In genomic region chr19:30556230-30556711, GRCh38 we compare ENCODE assay signal across 20 cellular contexts.
DNase-seq lines count a peak whose midpoint lies in the region; TF ChIP-seq lines count a peak whose summit lies in the region.
"Had no signal": no experiment of that assay in that cellular context is flagged by ENCODE, and none has a peak within 500 bp of the region (broad histone marks: within the 10 kb centered on the region; RNA-seq: fewer than 3 reads in every experiment).

No MANE protein-coding gene starts in this region.

- no peak overlapping the region for H3K4me2 ChIP-seq in SK-N-SH

- no peaks in the 10 kb centered on the region for H3K9me3 ChIP-seq in HEK293 (ENCODE audit: control insufficient read depth, insufficient read depth, low read depth, low read length)
- no peaks in the 10 kb centered on the region for H3K9me3 ChIP-seq in SK-N-SH
- H3K9me3 ChIP-seq: body of pancreas, vagina had no signal

- H3K27ac ChIP-seq in HEK293 (ENCODE audit: extremely low read depth, low read depth, low read length): no peak overlapping the region
- no peak overlapping the region; a peak in 1 of 4 replicates for H3K27ac ChIP-seq in SK-N-SH (ENCODE audit: low read depth in 2 of 2, low read length in 1 of 2)
- H3K27ac ChIP-seq: body of pancreas, HL-60, vagina had no signal

- H3K79me2 ChIP-seq in SK-N-SH (ENCODE audit: insufficient read depth): no peaks in the 10 kb centered on the region

- 33% methylated on average over 6 of the region's 6 CpGs for WGBS in SK-N-SH (ENCODE audit: low lambda C conversion rate)

- H3K4me3 ChIP-seq in HEK293 (ENCODE audit: low read depth, low read length) (no peak overlapping the region), SK-N-SH (ENCODE audit: low read depth in 2 of 2, low read length in 1 of 2) (no peak overlapping the region)
- H3K4me3 ChIP-seq: body of pancreas, vagina had no signal

- DNase-seq in NCI-H774 (lab: John Stamatoyannopoulos, UW) (peak; percentile 9), glutamatergic neuron (peak; percentile 38), progenitor cell of endocrine pancreas (ENCODE audit: low spot score, unreplicated experiment) (no peak), NCI-H226 (no peak), DMS79 treated with DMSO at 0.1 percent for 48 hours (lab: John Stamatoyannopoulos, UW) (no peak), SK-N-SH (no peak)
- DNase-seq: activated CD8-positive, alpha-beta memory T cell treated with anti-CD3 and anti-CD28 coated beads, Interleukin-2, amount 50 U/mL, for 4 hours; activated naive CD4-positive, alpha-beta T cell; body of pancreas; effector CD8-positive, alpha-beta T cell; EL; HFFc6; Karpas-422; NCI-H1694; small intestine; stimulated activated naive CD4-positive, alpha-beta T cell; T-helper 17 cell had no signal

- no peaks in the 10 kb centered on the region for H3F3A ChIP-seq in SK-N-SH (replicated peaks; ENCODE audit: insufficient read depth)

- H3K4me1 Mint-ChIP-seq in glutamatergic neuron (ENCODE audit: low read depth, unreplicated experiment) (peaks cover 15% of the 10 kb centered on the region), progenitor cell of endocrine pancreas (ENCODE audit: low read depth) (peaks cover 10% of the 10 kb centered on the region)
- H3K4me1 Mint-ChIP-seq: T-helper 17 cell had no signal

- no peak for TF ChIP-seq EP300 in SK-N-SH (IDR thresholded peaks at IDR 0.05; ENCODE audit: borderline replicate concordance in 1 of 2, low read depth in 1 of 2, low read length in 1 of 2)

- TF ChIP-seq CTCF in HEK293 (tag by site-specific recombination; IDR thresholded peaks at IDR 0.05): no peak
- no peak for TF ChIP-seq CTCF in glutamatergic neuron (IDR thresholded peaks at IDR 0.05; ENCODE audit: partially characterized antibody, unreplicated experiment)
- TF ChIP-seq CTCF in progenitor cell of endocrine pancreas (IDR thresholded peaks at IDR 0.05; ENCODE audit: unreplicated experiment): peak; percentile 28
- TF ChIP-seq CTCF in SK-N-SH (IDR thresholded peaks at IDR 0.05): no peak

- no peak overlapping the region for H2AFZ ChIP-seq in SK-N-SH (ENCODE audit: low read depth)

- POLR2A ChIA-PET in HEK293 (lab: Yijun Ruan, JAX): no interaction called here
- POLR2A ChIA-PET in SK-N-SH (lab: Yijun Ruan, JAX): interaction anchor here (0.6 kb wide), 1 partner anchor 86 kb away, joined by 4 read pairs; no protein-coding TSS in a partner anchor

- H3K27ac Mint-ChIP-seq in glutamatergic neuron (ENCODE audit: unreplicated experiment) (no peak overlapping the region), progenitor cell of endocrine pancreas (no peak overlapping the region)
- H3K27ac Mint-ChIP-seq: HFFc6, T-helper 17 cell had no signal

- H3K4me3 Mint-ChIP-seq in glutamatergic neuron (ENCODE audit: unreplicated experiment): no peak overlapping the region
- H3K4me3 Mint-ChIP-seq in progenitor cell of endocrine pancreas (ENCODE audit: low read depth): no peak overlapping the region
- H3K4me3 Mint-ChIP-seq: HFFc6, T-helper 17 cell had no signal

- H3K9ac ChIP-seq in SK-N-SH: no peak overlapping the region

- no peaks in the 10 kb centered on the region for H3K27me3 ChIP-seq in SK-N-SH (ENCODE audit: insufficient read depth)
- H3K27me3 ChIP-seq: body of pancreas, vagina had no signal

- H3K27me3 Mint-ChIP-seq in glutamatergic neuron (ENCODE audit: unreplicated experiment) (peaks cover 1% of the 10 kb centered on the region), progenitor cell of endocrine pancreas (peaks cover 43% of the 10 kb centered on the region)

- CTCF ChIA-PET in HEK293 (lab: Yijun Ruan, JAX): interaction anchor here (0.6 to 2.0 kb wide), 4 partner anchors 9 to 346 kb away, joined by 3 to 5 read pairs (median 4); no protein-coding TSS in a partner anchor
- CTCF ChIA-PET in SK-N-SH (lab: Yijun Ruan, JAX): interaction anchor here (1.1 to 1.3 kb wide), 2 partner anchors 9 to 46 kb away, joined by 3 to 5 read pairs; no protein-coding TSS in a partner anchor

- TF ChIP-seq RAD21 in SK-N-SH (IDR thresholded peaks at IDR 0.05; ENCODE audit: low read length): no peak

- H3K9me2 ChIP-seq in SK-N-SH: no peaks in the 10 kb centered on the region

- H3K36me3 ChIP-seq in HEK293 (ENCODE audit: control insufficient read depth in 2 of 2, insufficient read depth in 1 of 2, low read length in 2 of 2) (no peaks in the 10 kb centered on the region), SK-N-SH (replicated peaks in 1 of 2; ENCODE audit: control insufficient read depth in 1 of 2, insufficient read depth in 2 of 2, low read length in 1 of 2) (no peaks in the 10 kb centered on the region)
- H3K36me3 ChIP-seq: vagina had no signal

- no peaks in the 10 kb centered on the region for H4K20me1 ChIP-seq in SK-N-SH (ENCODE audit: insufficient read depth)

- H3K9me3 Mint-ChIP-seq in glutamatergic neuron (ENCODE audit: unreplicated experiment): no peaks in the 10 kb centered on the region
- no peaks in the 10 kb centered on the region for H3K9me3 Mint-ChIP-seq in progenitor cell of endocrine pancreas (ENCODE audit: low read depth)

- no peaks in the 10 kb centered on the region for H3K36me3 Mint-ChIP-seq in glutamatergic neuron (ENCODE audit: unreplicated experiment)
- H3K36me3 Mint-ChIP-seq in progenitor cell of endocrine pancreas (ENCODE audit: insufficient read depth): no peaks in the 10 kb centered on the region

- H3K4me1 ChIP-seq in HEK293 (ENCODE audit: control insufficient read depth, insufficient read depth, low read length) (peaks cover 8% of the 10 kb centered on the region), SK-N-SH (ENCODE audit: control insufficient read depth in 1 of 2, insufficient read depth in 2 of 2, low read depth in 1 of 2, low read length in 1 of 2) (peaks cover 0 to 23% of the 10 kb centered on the region in 2 experiments; a peak in 1 of 4 replicates)
- H3K4me1 ChIP-seq: body of pancreas, vagina had no signal

TF ChIP-seq in HEK293, 187 proteins besides CTCF, POLR2A, EP300 and RAD21 (continues in another document):
- TF ChIP-seq ZNF654 (tag by site-specific recombination; IDR thresholded peaks at IDR 0.05; ENCODE audit: low read depth): no peak
- no peak for TF ChIP-seq ZSCAN16 (tag by site-specific recombination; IDR thresholded peaks at IDR 0.05)
- TF ChIP-seq ZNF426 (tag by site-specific recombination; IDR thresholded peaks at IDR 0.05): no peak
- TF ChIP-seq ZIC2 (tag by site-specific recombination; IDR thresholded peaks at IDR 0.05): peak; percentile 55; the same call in 1 of the 2 replicates
- TF ChIP-seq SCRT2 (tag by site-specific recombination; IDR thresholded peaks at IDR 0.05): peak; percentile 27; the same call in 1 of the 2 replicates
- no peak for TF ChIP-seq ZNF23 (tag by site-specific recombination; IDR thresholded peaks at IDR 0.05; ENCODE audit: borderline replicate concordance)
- TF ChIP-seq ZNF585B (tag by site-specific recombination; IDR thresholded peaks at IDR 0.05): no peak
- TF ChIP-seq GLIS2 (tag by site-specific recombination; IDR thresholded peaks at IDR 0.05): no peak
- no peak for TF ChIP-seq ZNF214 (tag by site-specific recombination; IDR thresholded peaks at IDR 0.05; ENCODE audit: borderline replicate concordance)
- no peak for TF ChIP-seq GFI1B (tag by site-specific recombination; IDR thresholded peaks at IDR 0.05)
- no peak for TF ChIP-seq ZNF561 (tag by site-specific recombination; IDR thresholded peaks at IDR 0.05; ENCODE audit: borderline replicate concordance)
- TF ChIP-seq ZFHX2 (tag by site-specific recombination; conservative IDR thresholded peaks at IDR 0.05): no peak

TF ChIP-seq in SK-N-SH, 30 proteins besides CTCF, POLR2A, EP300 and RAD21:
- no peak for TF ChIP-seq POLR2AphosphoS5 (IDR thresholded peaks at IDR 0.05; ENCODE audit: low read depth, low read length)
- TF ChIP-seq REST (IDR thresholded peaks at IDR 0.05; ENCODE audit: low read depth, low read length): no peak
- no peak for TF ChIP-seq MXI1 (IDR thresholded peaks at IDR 0.05; ENCODE audit: low read depth, low read length)
- no peak for TF ChIP-seq GATA2 (CRISPR knock-in tag; IDR thresholded peaks at IDR 0.05)
- no peak for TF ChIP-seq RXRA (IDR thresholded peaks at IDR 0.05; ENCODE audit: borderline replicate concordance, low read depth)
- no peak for TF ChIP-seq USF1 (IDR thresholded peaks at IDR 0.05; ENCODE audit: borderline replicate concordance, low read depth)
- TF ChIP-seq MAX (IDR thresholded peaks at IDR 0.05; ENCODE audit: low read depth): no peak
- TF ChIP-seq TEAD4 (IDR thresholded peaks at IDR 0.05; ENCODE audit: borderline replicate concordance, insufficient read depth): no peak

Comparison
In these comparisons a context has a peak if more than half of its experiments do, and no peak if none do; other contexts are left out.
1. DNase-seq: peak in NCI-H774 (single experiment) and glutamatergic neuron (single experiment); none in progenitor cell of endocrine pancreas (single experiment), NCI-H226 (single experiment), DMS79 treated with DMSO at 0.1 percent for 48 hours (single experiment) and SK-N-SH (single experiment).